ENCODE assay signal across 1 cellular context in the genomic region with DNA sequence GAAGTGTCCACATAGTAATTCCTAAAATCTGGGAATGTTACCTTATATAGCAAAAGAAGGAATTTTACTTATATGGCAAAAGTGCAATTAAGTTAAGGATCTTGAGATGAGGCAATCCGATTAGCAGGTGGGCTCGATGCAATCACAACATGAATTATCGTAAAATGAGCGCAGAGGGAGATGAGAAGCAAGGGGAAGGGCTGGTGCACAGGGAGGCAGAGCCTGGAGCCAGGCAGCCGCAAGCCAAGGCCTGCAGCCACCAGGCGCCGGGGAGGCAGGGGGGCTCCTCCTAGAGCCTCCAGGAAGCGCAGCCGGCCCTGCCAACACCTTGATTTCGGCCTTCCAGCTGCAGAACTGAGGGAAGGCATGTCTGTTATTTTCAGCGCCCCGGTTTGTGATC.
TF ChIP-seq lines count a peak whose summit lies in the region.

No MANE protein-coding gene starts in this region.

TF ChIP-seq in GM23338, 12 proteins besides CTCF, POLR2A, EP300 and RAD21 (continued from another document):
- TF ChIP-seq, protein P1, sequence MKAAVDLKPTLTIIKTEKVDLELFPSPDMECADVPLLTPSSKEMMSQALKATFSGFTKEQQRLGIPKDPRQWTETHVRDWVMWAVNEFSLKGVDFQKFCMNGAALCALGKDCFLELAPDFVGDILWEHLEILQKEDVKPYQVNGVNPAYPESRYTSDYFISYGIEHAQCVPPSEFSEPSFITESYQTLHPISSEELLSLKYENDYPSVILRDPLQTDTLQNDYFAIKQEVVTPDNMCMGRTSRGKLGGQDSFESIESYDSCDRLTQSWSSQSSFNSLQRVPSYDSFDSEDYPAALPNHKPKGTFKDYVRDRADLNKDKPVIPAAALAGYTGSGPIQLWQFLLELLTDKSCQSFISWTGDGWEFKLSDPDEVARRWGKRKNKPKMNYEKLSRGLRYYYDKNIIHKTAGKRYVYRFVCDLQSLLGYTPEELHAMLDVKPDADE (IDR thresholded peaks at IDR 0.05) = no peak
- TF ChIP-seq EZH2phosphoT487 (IDR thresholded peaks at IDR 0.05; ENCODE audit: unreplicated experiment) = no peak
- no peak for TF ChIP-seq POLR2AphosphoS5 (IDR thresholded peaks at IDR 0.05; ENCODE audit: low read depth)
- TF ChIP-seq, protein P2, sequence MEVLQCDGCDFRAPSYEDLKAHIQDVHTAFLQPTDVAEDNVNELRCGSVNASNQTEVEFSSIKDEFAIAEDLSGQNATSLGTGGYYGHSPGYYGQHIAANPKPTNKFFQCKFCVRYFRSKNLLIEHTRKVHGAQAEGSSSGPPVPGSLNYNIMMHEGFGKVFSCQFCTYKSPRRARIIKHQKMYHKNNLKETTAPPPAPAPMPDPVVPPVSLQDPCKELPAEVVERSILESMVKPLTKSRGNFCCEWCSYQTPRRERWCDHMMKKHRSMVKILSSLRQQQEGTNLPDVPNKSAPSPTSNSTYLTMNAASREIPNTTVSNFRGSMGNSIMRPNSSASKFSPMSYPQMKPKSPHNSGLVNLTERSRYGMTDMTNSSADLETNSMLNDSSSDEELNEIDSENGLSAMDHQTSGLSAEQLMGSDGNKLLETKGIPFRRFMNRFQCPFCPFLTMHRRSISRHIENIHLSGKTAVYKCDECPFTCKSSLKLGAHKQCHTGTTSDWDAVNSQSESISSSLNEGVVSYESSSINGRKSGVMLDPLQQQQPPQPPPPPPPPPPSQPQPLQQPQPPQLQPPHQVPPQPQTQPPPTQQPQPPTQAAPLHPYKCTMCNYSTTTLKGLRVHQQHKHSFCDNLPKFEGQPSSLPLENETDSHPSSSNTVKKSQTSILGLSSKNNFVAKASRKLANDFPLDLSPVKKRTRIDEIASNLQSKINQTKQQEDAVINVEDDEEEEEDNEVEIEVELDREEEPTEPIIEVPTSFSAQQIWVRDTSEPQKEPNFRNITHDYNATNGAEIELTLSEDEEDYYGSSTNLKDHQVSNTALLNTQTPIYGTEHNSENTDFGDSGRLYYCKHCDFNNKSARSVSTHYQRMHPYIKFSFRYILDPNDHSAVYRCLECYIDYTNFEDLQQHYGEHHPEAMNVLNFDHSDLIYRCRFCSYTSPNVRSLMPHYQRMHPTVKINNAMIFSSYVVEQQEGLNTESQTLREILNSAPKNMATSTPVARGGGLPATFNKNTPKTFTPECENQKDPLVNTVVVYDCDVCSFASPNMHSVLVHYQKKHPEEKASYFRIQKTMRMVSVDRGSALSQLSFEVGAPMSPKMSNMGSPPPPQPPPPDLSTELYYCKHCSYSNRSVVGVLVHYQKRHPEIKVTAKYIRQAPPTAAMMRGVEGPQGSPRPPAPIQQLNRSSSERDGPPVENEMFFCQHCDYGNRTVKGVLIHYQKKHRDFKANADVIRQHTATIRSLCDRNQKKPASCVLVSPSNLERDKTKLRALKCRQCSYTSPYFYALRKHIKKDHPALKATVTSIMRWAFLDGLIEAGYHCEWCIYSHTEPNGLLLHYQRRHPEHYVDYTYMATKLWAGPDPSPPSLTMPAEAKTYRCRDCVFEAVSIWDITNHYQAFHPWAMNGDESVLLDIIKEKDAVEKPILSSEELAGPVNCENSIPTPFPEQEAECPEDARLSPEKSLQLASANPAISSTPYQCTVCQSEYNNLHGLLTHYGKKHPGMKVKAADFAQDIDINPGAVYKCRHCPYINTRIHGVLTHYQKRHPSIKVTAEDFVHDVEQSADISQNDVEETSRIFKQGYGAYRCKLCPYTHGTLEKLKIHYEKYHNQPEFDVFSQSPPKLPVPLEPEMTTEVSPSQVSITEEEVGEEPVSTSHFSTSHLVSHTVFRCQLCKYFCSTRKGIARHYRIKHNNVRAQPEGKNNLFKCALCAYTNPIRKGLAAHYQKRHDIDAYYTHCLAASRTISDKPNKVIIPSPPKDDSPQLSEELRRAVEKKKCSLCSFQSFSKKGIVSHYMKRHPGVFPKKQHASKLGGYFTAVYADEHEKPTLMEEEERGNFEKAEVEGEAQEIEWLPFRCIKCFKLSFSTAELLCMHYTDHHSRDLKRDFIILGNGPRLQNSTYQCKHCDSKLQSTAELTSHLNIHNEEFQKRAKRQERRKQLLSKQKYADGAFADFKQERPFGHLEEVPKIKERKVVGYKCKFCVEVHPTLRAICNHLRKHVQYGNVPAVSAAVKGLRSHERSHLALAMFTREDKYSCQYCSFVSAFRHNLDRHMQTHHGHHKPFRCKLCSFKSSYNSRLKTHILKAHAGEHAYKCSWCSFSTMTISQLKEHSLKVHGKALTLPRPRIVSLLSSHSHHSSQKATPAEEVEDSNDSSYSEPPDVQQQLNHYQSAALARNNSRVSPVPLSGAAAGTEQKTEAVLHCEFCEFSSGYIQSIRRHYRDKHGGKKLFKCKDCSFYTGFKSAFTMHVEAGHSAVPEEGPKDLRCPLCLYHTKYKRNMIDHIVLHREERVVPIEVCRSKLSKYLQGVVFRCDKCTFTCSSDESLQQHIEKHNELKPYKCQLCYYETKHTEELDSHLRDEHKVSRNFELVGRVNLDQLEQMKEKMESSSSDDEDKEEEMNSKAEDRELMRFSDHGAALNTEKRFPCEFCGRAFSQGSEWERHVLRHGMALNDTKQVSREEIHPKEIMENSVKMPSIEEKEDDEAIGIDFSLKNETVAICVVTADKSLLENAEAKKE (CRISPR knock-in tag; IDR thresholded peaks at IDR 0.05) = no peak
- no peak for TF ChIP-seq NANOG (IDR thresholded peaks at IDR 0.05; ENCODE audit: borderline replicate concordance)
- TF ChIP-seq ZNF114 (CRISPR knock-in tag; IDR thresholded peaks at IDR 0.05) = no peak
